33 cellular contexts compared by ENCODE assay signal in the genomic region with DNA sequence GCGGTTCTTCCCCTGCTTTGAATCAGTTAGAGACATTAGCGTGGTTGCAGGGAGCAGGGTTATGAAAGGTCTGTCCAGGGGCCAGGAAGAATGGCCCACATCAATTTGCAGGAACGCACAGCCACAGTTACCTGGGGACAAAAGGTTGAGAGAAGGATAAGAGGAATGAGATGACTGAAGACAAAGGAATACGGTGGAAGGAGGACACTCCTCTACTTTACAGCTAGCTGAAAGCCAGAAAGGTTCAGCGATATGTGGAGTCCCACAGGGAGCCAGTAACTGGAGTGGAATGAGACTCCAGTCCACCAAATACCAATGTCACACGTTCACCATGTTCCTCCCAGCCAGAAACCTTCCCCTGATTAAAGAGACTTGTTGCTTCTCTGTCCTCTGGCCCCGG. TPM values are rescaled to one million over a fixed set of nuclear protein-coding genes. Genes with fewer than 3 reads are reported as not detected.
"Had no signal": no experiment of that assay in that cellular context is flagged by ENCODE, and none has a peak within 500 bp of the region (broad histone marks: within the 10 kb centered on the region; RNA-seq: fewer than 3 reads in every experiment).

No MANE protein-coding gene starts in this region.

- DNase-seq: activated B cell treated with CpG ODN at 0.5 μM for 24 hours; activated CD4-positive, alpha-beta T cell treated with anti-CD3 and anti-CD28 coated beads for 1 hour; activated CD4-positive, alpha-beta T cell treated with anti-CD3 and anti-CD28 coated beads, Interleukin-2, amount 10 ng/mL, durations not matched to agents 24 days and 14 days; activated CD4-positive, alpha-beta T cell treated with anti-CD3 and anti-CD28 coated beads, Interleukin-2, amount 50 U/mL, for 48 hours; activated gamma-delta T cell; activated naive CD4-positive, alpha-beta T cell treated with anti-CD3 and anti-CD28 coated beads for 36 hours; activated naive CD8-positive, alpha-beta T cell treated with anti-CD3 and anti-CD28 coated beads for 36 hours; activated T-cell treated with anti-CD3 and anti-CD28 coated beads for 4 hours; activated T-cell treated with anti-CD3 and anti-CD28 coated beads, Interleukin-2, amount 50 U/mL, for 48 hours; brain microvascular endothelial cell; cerebellar nuclear complex; colonic mucosa; MG63; NCI-H1105; NCI-H1436; NCI-H1694 treated with DMSO at 0.1 percent for 48 hours; NCI-H2029 treated with DMSO at 0.1 percent for 48 hours; NCI-H345; NCI-H510A; NCI-H69; NK-92 treated with Interleukin-12 subunit alpha and Interleukin-12 subunit beta, amount 100 ng/mL, for 24 hours; OCI-M1; RPMI8226; SK-N-SH; SW 1271; T-helper 9 cell had no signal

- H3K27me3 ChIP-seq: brain microvascular endothelial cell, colonic mucosa, MG63 had no signal

- H3K27ac ChIP-seq: brain microvascular endothelial cell, colonic mucosa had no signal

- H3K9me3 ChIP-seq: colonic mucosa, MG63, SK-N-SH had no signal

- H3K9me3 Mint-ChIP-seq: activated B cell treated with CpG ODN at 0.5 μM for 24 hours; activated CD4-positive, alpha-beta T cell treated with anti-CD3 and anti-CD28 coated beads, Interleukin-2, amount 10 ng/mL, durations not matched to agents 24 days and 14 days; activated naive CD4-positive, alpha-beta T cell treated with anti-CD3 and anti-CD28 coated beads for 36 hours; activated naive CD8-positive, alpha-beta T cell treated with anti-CD3 and anti-CD28 coated beads for 36 hours; activated T-helper 17 cell treated with anti-CD3 and anti-CD28 coated beads, Interleukin-2, amount 50 U/mL, for 72 hours had no signal

- ATAC-seq: activated T-helper 17 cell treated with anti-CD3 and anti-CD28 coated beads, Interleukin-2, amount 50 U/mL, for 72 hours; Panc1; Right ventricle myocardium inferior had no signal

- H3K4me3 Mint-ChIP-seq: activated B cell treated with CpG ODN at 0.5 μM for 24 hours; activated CD4-positive, alpha-beta T cell treated with anti-CD3 and anti-CD28 coated beads, Interleukin-2, amount 10 ng/mL, durations not matched to agents 24 days and 14 days; activated naive CD4-positive, alpha-beta T cell treated with anti-CD3 and anti-CD28 coated beads for 36 hours; activated naive CD8-positive, alpha-beta T cell treated with anti-CD3 and anti-CD28 coated beads for 36 hours; activated T-helper 17 cell treated with anti-CD3 and anti-CD28 coated beads, Interleukin-2, amount 50 U/mL, for 72 hours had no signal

- H3K27me3 Mint-ChIP-seq: activated B cell treated with CpG ODN at 0.5 μM for 24 hours; activated CD4-positive, alpha-beta T cell treated with anti-CD3 and anti-CD28 coated beads, Interleukin-2, amount 10 ng/mL, durations not matched to agents 24 days and 14 days; activated naive CD8-positive, alpha-beta T cell treated with anti-CD3 and anti-CD28 coated beads for 36 hours; activated T-helper 17 cell treated with anti-CD3 and anti-CD28 coated beads, Interleukin-2, amount 50 U/mL, for 72 hours had no signal

- H3K4me1 ChIP-seq: colonic mucosa had no signal

- H3K36me3 ChIP-seq: colonic mucosa had no signal

- H3K4me1 Mint-ChIP-seq: activated B cell treated with CpG ODN at 0.5 μM for 24 hours had no signal

- H3K4me3 ChIP-seq: colonic mucosa, MG63 had no signal

- H3K27ac Mint-ChIP-seq: activated B cell treated with CpG ODN at 0.5 μM for 24 hours; activated CD4-positive, alpha-beta T cell treated with anti-CD3 and anti-CD28 coated beads, Interleukin-2, amount 10 ng/mL, durations not matched to agents 24 days and 14 days; activated naive CD4-positive, alpha-beta T cell treated with anti-CD3 and anti-CD28 coated beads for 36 hours; activated naive CD8-positive, alpha-beta T cell treated with anti-CD3 and anti-CD28 coated beads for 36 hours; activated T-helper 17 cell treated with anti-CD3 and anti-CD28 coated beads, Interleukin-2, amount 50 U/mL, for 72 hours had no signal

RNA-seq across cellular contexts. Expression of gene DEFB131B, which starts 39.4 kb away (rescaled TPM):
- total RNA-seq: activated B cell treated with CpG ODN at 0.5 μM for 24 hours; activated CD4-positive, alpha-beta T cell treated with anti-CD3 and anti-CD28 coated beads, Interleukin-2, amount 10 ng/mL, durations not matched to agents 24 days and 14 days; activated CD8-positive, alpha-beta memory T cell treated with anti-CD3 and anti-CD28 coated beads for 36 hours; activated naive CD4-positive, alpha-beta T cell treated with anti-CD3 and anti-CD28 coated beads for 36 hours; activated naive CD8-positive, alpha-beta T cell treated with anti-CD3 and anti-CD28 coated beads for 36 hours; activated T-helper 17 cell treated with anti-CD3 and anti-CD28 coated beads, Interleukin-2, amount 50 U/mL, for 72 hours; cardiac septum; colonic mucosa; Right ventricle myocardium inferior; T-helper 1 cell treated with Interleukin-12 subunit alpha and Interleukin-12 subunit beta and Interleukin-4 antibody, amounts not matched to agents 30 ng/mL and 1 ng/mL, for 36 hours had no signal
- polyA plus RNA-seq: adipose tissue, SK-N-SH had no signal
